26 cellular contexts compared by ENCODE assay signal in the genomic region with DNA sequence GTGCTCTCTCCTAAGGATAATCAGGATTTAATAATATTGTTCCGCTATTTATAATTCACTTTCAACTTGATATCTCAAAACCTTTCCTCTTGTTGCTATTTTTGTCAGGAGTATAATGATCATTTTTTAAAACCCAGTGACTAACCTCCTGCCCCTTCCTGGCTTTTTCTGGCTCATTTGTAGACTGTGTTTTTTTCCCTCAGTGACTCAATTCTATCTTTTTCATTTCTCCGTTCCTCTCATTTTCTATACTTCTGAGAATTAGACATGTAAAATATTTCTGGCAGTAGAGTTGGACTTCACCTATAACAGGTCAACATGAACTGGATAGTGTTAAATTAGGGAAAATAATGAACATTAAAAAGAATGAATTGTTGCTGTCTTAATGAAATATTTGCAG.
"Had no signal": no experiment of that assay in that cellular context is flagged by ENCODE, and none has a peak within 500 bp of the region (broad histone marks: within the 10 kb centered on the region; RNA-seq: fewer than 3 reads in every experiment).

No MANE protein-coding gene starts in this region.

- H3K27me3 ChIP-seq: esophagus squamous epithelium, gastrocnemius medialis, heart right ventricle, left lung had no signal

- H3K4me3 ChIP-seq: esophagus squamous epithelium, gastrocnemius medialis, heart right ventricle, left lung, lower lobe of right lung, mucosa of descending colon had no signal

- H3K27ac ChIP-seq: epithelial cell of prostate, esophagus squamous epithelium, gastrocnemius medialis, heart right ventricle, left lung, lower lobe of right lung had no signal

- H3K36me3 ChIP-seq: esophagus squamous epithelium, gastrocnemius medialis, heart right ventricle, left lung, lower lobe of right lung had no signal

- ATAC-seq: effector memory CD8-positive, alpha-beta T cell; esophagus mucosa; gastrocnemius medialis; heart right ventricle; left cardiac atrium; left lung; left ventricle myocardium superior; lower lobe of right lung; mucosa of descending colon; naive thymus-derived CD8-positive, alpha-beta T cell had no signal

- H3K9me3 ChIP-seq: esophagus squamous epithelium, gastrocnemius medialis, lower lobe of right lung, mucosa of descending colon had no signal

- DNase-seq: cortex of kidney; effector CD8-positive, alpha-beta T cell; effector memory CD8-positive, alpha-beta T cell; endodermal cell; erythroblast; esophagus squamous epithelium; foreskin fibroblast; foreskin melanocyte; gastrocnemius medialis; glutamatergic neuron; head of caudate nucleus; heart right ventricle; hippocampal formation; left cardiac atrium; left lung; left ventricle myocardium superior; lower lobe of right lung; mesenchymal stem cell; mucosa of descending colon; naive B cell; naive thymus-derived CD8-positive, alpha-beta T cell had no signal

- H3K4me1 ChIP-seq: esophagus squamous epithelium, gastrocnemius medialis, heart right ventricle, left lung, lower lobe of right lung had no signal

- FAIRE-seq: endometrium, islet of Langerhans, keratinocyte had no signal
